In the genomic region with DNA sequence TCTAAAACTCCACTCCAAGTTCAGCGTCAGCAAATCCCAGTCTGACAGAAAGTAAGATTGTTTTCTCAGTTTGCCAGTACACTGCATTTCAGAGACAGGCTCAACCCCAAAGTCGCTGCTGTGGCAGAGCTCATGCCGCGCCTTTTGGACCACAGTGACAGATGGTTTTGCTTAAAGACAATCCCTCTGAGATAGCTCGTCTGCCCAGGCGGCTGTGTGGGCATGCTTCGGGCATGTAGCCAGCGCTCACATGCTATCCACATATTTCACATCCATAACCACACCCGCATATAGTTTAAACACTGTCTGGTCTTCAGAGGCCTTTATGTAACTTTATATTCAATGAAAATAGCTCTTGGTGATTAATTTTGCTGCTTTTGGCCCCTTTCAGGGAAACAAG, we compare ENCODE assay signal across 14 cellular contexts. TPM values are rescaled to one million over a fixed set of nuclear protein-coding genes. Genes with fewer than 3 reads are reported as not detected.
DNase-seq lines count a peak whose midpoint lies in the region; TF ChIP-seq lines count a peak whose summit lies in the region.
"Had no signal": no experiment of that assay in that cellular context is flagged by ENCODE, and none has a peak within 500 bp of the region (broad histone marks: within the 10 kb centered on the region; RNA-seq: fewer than 3 reads in every experiment).

No MANE protein-coding gene starts in this region.

- peak overlapping the region; percentile 92 for H3K27ac Mint-ChIP-seq in chondrocyte (ENCODE audit: unreplicated experiment)
- H3K27ac Mint-ChIP-seq in nephron, result peak overlapping the region in 2 of 3 experiments; percentile 25 to 51
- H3K27ac Mint-ChIP-seq: natural killer cell had no signal

- H3K27me3 Mint-ChIP-seq in chondrocyte (ENCODE audit: low read depth), result no peaks in the 10 kb centered on the region
- H3K27me3 Mint-ChIP-seq in nephron (ENCODE audit: low read depth), result peaks cover 13% of the 10 kb centered on the region

- H3K36me3 Mint-ChIP-seq in chondrocyte (ENCODE audit: low read depth), result no peaks in the 10 kb centered on the region
- H3K36me3 Mint-ChIP-seq in nephron (ENCODE audit: low read depth), result no peaks in the 10 kb centered on the region
- H3K36me3 Mint-ChIP-seq: natural killer cell had no signal

- DNase-seq in AG10803 (ENCODE audit: low read depth), result peak; percentile 91
- peak; percentile 91 for DNase-seq in NCI-H1694 treated with DMSO at 0.1 percent for 48 hours (lab: John Stamatoyannopoulos, UW)
- DNase-seq in chondrocyte (ENCODE audit: low spot score), result peak; percentile 93
- DNase-seq in cerebellar nuclear complex (lab: John Stamatoyannopoulos, UW), result no peak
- no peak for DNase-seq in activated naive CD4-positive, alpha-beta T cell treated with Interleukin-2 at 50 U/mL for 16 hours
- DNase-seq in HT-29 (ENCODE audit: low spot score), result no peak
- DNase-seq in retina, result no peak
- DNase-seq: activated gamma-delta T cell; central memory CD4-positive, alpha-beta T cell; natural killer cell; NCI-H2029 treated with DMSO at 0.1 percent for 48 hours; PC-3; T-helper 2 cell had no signal

- peaks cover 63% of the 10 kb centered on the region for H3K4me1 Mint-ChIP-seq in chondrocyte (ENCODE audit: low read depth)
- H3K4me1 Mint-ChIP-seq in nephron, result peaks cover 41% of the 10 kb centered on the region
- H3K4me1 Mint-ChIP-seq: natural killer cell had no signal

- H3K4me3 Mint-ChIP-seq in chondrocyte (ENCODE audit: unreplicated experiment), result peak overlapping the region; percentile 50
- peak overlapping the region in 1 of 3 experiments; percentile 7 for H3K4me3 Mint-ChIP-seq in nephron
- H3K4me3 Mint-ChIP-seq: natural killer cell had no signal

- no peak for TF ChIP-seq CTCF in AG10803 (conservative IDR thresholded peaks at IDR 0.05; ENCODE audit: low read length)
- TF ChIP-seq CTCF in chondrocyte (IDR thresholded peaks at IDR 0.05), result no peak
- no peak for TF ChIP-seq CTCF in nephron (IDR thresholded peaks at IDR 0.05; ENCODE audit: unreplicated experiment in 3 of 3)

- H3K4me3 ChIP-seq in AG10803 (ENCODE audit: low read length), result no peak overlapping the region

- no peaks in the 10 kb centered on the region for H3K9me3 Mint-ChIP-seq in chondrocyte (ENCODE audit: low read depth)
- H3K9me3 Mint-ChIP-seq in nephron, result no peaks in the 10 kb centered on the region
- H3K9me3 Mint-ChIP-seq: natural killer cell had no signal

RNA-seq across cellular contexts. Expression of gene PXDC1, which starts 14.7 kb away (rescaled TPM):
- 191 to 231 TPM (median 222 TPM) in 3 replicates for total RNA-seq in chondrocyte
- total RNA-seq in HT-29 (2014; rRNA removed; shearing (Covaris generic)), result 44.4 and 45.3 TPM in 2 replicates

Comparison
In these comparisons a context has a peak if more than half of its experiments do, and no peak if none do; other contexts are left out.
1. DNase-seq: peak in AG10803 (single experiment), NCI-H1694 treated with DMSO at 0.1 percent for 48 hours (single experiment) and chondrocyte (single experiment); none in cerebellar nuclear complex (0 of 2), activated naive CD4-positive, alpha-beta T cell treated with Interleukin-2 at 50 U/mL for 16 hours (single experiment), HT-29 (single experiment) and retina (single experiment).